8 cellular contexts compared by ENCODE assay signal in the genomic region with DNA sequence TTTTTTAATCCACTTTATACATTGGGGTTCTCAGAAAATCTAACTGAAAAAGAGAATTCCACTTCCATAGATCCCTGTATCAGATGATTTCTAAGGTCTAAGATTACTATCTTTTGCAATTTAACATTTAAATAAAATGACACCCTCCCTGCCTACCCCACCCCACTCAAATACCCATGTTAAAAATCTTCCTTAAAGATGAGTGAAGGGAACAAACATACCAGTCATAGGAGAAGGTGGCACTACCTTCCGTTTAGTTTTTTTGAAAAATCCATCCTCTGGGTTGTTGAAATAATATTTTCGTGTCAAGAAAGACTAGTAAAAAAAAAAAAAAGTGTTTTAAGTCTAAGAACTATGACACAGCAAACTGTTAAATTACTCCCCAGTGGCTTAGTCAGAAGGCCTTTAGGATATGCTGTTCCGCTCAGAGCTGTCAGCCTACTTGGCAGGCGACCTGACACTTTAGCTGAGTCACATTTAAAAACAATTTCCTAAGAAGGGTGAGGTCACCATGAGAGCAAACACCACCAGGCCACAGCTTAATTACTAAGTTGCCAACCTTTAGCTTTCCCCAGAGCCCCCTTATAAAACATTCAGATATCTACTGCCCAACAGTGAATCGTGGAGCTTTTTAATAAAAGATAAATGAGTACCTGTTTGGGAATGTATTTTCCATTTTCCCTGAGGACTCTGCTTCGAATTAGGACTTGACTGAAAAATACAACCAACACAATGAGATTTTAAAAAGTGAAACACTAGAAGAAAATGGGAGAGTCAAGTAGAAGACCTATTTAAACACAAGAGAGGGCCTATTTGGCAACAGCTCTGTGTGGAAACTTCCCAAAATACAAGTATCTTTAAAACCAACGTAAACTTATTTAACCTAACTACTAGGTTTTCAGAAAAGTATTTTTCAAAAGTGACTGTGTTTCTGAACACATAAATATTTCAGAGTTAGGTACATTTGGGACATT. TPM values are rescaled to one million over a fixed set of nuclear protein-coding genes. Genes with fewer than 3 reads are reported as not detected.
A peak's percentile ranks its signal among the peaks of the same experiment; 100 is the strongest.
DNase-seq lines count a peak whose midpoint lies in the region; ATAC-seq and TF ChIP-seq lines count a peak whose summit lies in the region.

No MANE protein-coding gene starts in this region.

- no peak for TF ChIP-seq CTCF in epithelial cell of proximal tubule (conservative IDR thresholded peaks at IDR 0.05; ENCODE audit: low read depth, low read length)

- H3K4me3 ChIP-seq in epithelial cell of proximal tubule (ENCODE audit: low read depth, low read length) (no peak overlapping the region), muscle layer of colon (ENCODE audit: low read depth in 1 of 2, low read length in 2 of 2) (peak overlapping the region in 1 of 2 donors; percentile 13), urinary bladder (ENCODE audit: low read depth, low read length) (no peak overlapping the region)

- peak; percentile 98 for DNase-seq in A172 (ENCODE audit: low spot score)
- DNase-seq in HEK293T (ENCODE audit: extremely low spot score), result peak; percentile 52
- peak; percentile 73 for DNase-seq in SK-MEL-5 (ENCODE audit: low read depth, low spot score)
- DNase-seq in epithelial cell of proximal tubule (ENCODE audit: low read depth), result peak; percentile 91

- no peak for ATAC-seq in GM18870 (IDR thresholded peaks at IDR 0.05; ENCODE audit: unreplicated experiment)
- no peak for ATAC-seq in GM21723 (IDR thresholded peaks at IDR 0.05; ENCODE audit: unreplicated experiment)

- POLR2A ChIA-PET in HEK293T (lab: Yijun Ruan, JAX), result interaction anchor here (1.5 to 1.9 kb wide), 2 partner anchors 10 to 31 kb away, joined by 10 to 13 read pairs; a partner anchor contains a TSS

- H3K27ac ChIP-seq in muscle layer of colon (ENCODE audit: low read depth, low read length) (peak overlapping the region; percentile 46), urinary bladder (ENCODE audit: low read depth) (peak overlapping the region; percentile 23)

- WGBS in urinary bladder, result 46% methylated on average over 7 of the region's 7 CpGs

- CTCF ChIA-PET in HEK293T (lab: Yijun Ruan, JAX), result interaction anchor here (0.7 to 1.4 kb wide), 5 partner anchors 13 to 896 kb away, joined by 3 to 15 read pairs (median 7); no protein-coding TSS in a partner anchor

- H3K4me1 ChIP-seq in muscle layer of colon (ENCODE audit: insufficient read depth, low read length), result peaks cover 11% of the 10 kb centered on the region
- H3K4me1 ChIP-seq in urinary bladder (ENCODE audit: insufficient read depth), result no peaks in the 10 kb centered on the region

- H3K27me3 ChIP-seq in muscle layer of colon (ENCODE audit: control insufficient read depth in 1 of 2, insufficient read depth in 2 of 2, low read length in 2 of 2), result no peaks in the 10 kb centered on the region

- H3K9ac ChIP-seq in muscle layer of colon (ENCODE audit: low read length), result peak overlapping the region; percentile 34

- H3K36me3 ChIP-seq in muscle layer of colon (ENCODE audit: insufficient read depth, low read length), result peaks cover 13% of the 10 kb centered on the region
- H3K36me3 ChIP-seq in urinary bladder (ENCODE audit: insufficient read depth), result peaks cover 5% of the 10 kb centered on the region

- no peaks in the 10 kb centered on the region for H3K9me3 ChIP-seq in muscle layer of colon (ENCODE audit: low read length)

- in situ Hi-C loops in SK-MEL-5 (cut with HindIII; ENCODE audit: low pct_unique_long_range_greater_than_20kb, low sequenced_read_pairs), result no loop called here

TF ChIP-seq in HEK293T, 16 proteins besides CTCF, POLR2A, EP300 and RAD21:
- TF ChIP-seq, protein P1, sequence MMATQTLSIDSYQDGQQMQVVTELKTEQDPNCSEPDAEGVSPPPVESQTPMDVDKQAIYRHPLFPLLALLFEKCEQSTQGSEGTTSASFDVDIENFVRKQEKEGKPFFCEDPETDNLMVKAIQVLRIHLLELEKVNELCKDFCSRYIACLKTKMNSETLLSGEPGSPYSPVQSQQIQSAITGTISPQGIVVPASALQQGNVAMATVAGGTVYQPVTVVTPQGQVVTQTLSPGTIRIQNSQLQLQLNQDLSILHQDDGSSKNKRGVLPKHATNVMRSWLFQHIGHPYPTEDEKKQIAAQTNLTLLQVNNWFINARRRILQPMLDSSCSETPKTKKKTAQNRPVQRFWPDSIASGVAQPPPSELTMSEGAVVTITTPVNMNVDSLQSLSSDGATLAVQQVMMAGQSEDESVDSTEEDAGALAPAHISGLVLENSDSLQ (IDR thresholded peaks at IDR 0.05), result peak; percentile 71
- TF ChIP-seq ZNF384 (IDR thresholded peaks at IDR 0.05) (peak; percentile 59; the same call in 1 of the 2 replicates), HDGF (IDR thresholded peaks at IDR 0.05; ENCODE audit: borderline replicate concordance) (no peak)
TF ChIP-seq in HEK293T: peak in this region for 2.

RNA-seq across cellular contexts. Expression of a gene that starts 9.6 kb away (rescaled TPM):
- 108 and 130 TPM in 2 replicates for total RNA-seq in A172 (2014; rRNA removed; shearing (Covaris generic))
- 213 and 253 TPM in 2 replicates for total RNA-seq in SK-MEL-5 (2014; rRNA removed; shearing (Covaris generic))
- polyA plus RNA-seq in SK-MEL-5 (2015; cell fraction: cytosol; rRNA removed), result 122 and 142 TPM in 2 replicates
- 39.5 and 51.5 TPM in 2 replicates for polyA plus RNA-seq in SK-MEL-5 (2015; cell fraction: nucleus; rRNA removed)
- total RNA-seq in epithelial cell of proximal tubule (32.1 and 51.0 TPM in 2 replicates), urinary bladder (45.2 TPM)
- 117 TPM for polyA plus RNA-seq in urinary bladder

RNA-seq across cellular contexts. Expression of a gene that starts 24.8 kb away (rescaled TPM):
- 3.4 and 4.2 TPM in 2 replicates for total RNA-seq in A172 (2014; rRNA removed; shearing (Covaris generic))
- 0.34 and 0.51 TPM in 2 replicates for total RNA-seq in SK-MEL-5 (2014; rRNA removed; shearing (Covaris generic))
- 0.99 and 1.1 TPM in 2 replicates for polyA plus RNA-seq in SK-MEL-5 (2015; cell fraction: cytosol; rRNA removed)
- polyA plus RNA-seq in SK-MEL-5 (2015; cell fraction: nucleus; rRNA removed), result 0.88 and 1.1 TPM in 2 replicates
- total RNA-seq in epithelial cell of proximal tubule (1.3 and 2.4 TPM in 2 replicates), urinary bladder (0.95 TPM)
- 2.8 TPM for polyA plus RNA-seq in urinary bladder

RNA-seq across cellular contexts. Expression of a gene that starts 43.4 kb away (rescaled TPM):
- total RNA-seq in A172 (2014; rRNA removed; shearing (Covaris generic)), result 14.5 and 16.1 TPM in 2 replicates
- 47.7 and 50.2 TPM in 2 replicates for total RNA-seq in SK-MEL-5 (2014; rRNA removed; shearing (Covaris generic))
- polyA plus RNA-seq in SK-MEL-5 (2015; cell fraction: cytosol; rRNA removed), result 85.0 and 90.9 TPM in 2 replicates
- 118 and 130 TPM in 2 replicates for polyA plus RNA-seq in SK-MEL-5 (2015; cell fraction: nucleus; rRNA removed)
- total RNA-seq in epithelial cell of proximal tubule, result 20.5 and 36.6 TPM in 2 replicates
- 22.9 TPM for total RNA-seq in urinary bladder
- polyA plus RNA-seq in urinary bladder, result 72.3 TPM

RNA-seq across cellular contexts. Expression of a gene that starts 49.2 kb away (rescaled TPM):
- 36.1 and 41.3 TPM in 2 replicates for total RNA-seq in A172 (2014; rRNA removed; shearing (Covaris generic))
- total RNA-seq in SK-MEL-5 (2014; rRNA removed; shearing (Covaris generic)), result 28.9 and 29.5 TPM in 2 replicates
- polyA plus RNA-seq in SK-MEL-5 (2015; cell fraction: cytosol; rRNA removed), result 25.9 and 34.1 TPM in 2 replicates
- 124 and 181 TPM in 2 replicates for polyA plus RNA-seq in SK-MEL-5 (2015; cell fraction: nucleus; rRNA removed)
- 25.9 and 40.7 TPM in 2 replicates for total RNA-seq in epithelial cell of proximal tubule
- total RNA-seq in urinary bladder, result 12.1 TPM
- 1.7 TPM for polyA plus RNA-seq in urinary bladder
